Comparison of ENCODE assay signal across 2 cellular contexts in the genomic region with DNA sequence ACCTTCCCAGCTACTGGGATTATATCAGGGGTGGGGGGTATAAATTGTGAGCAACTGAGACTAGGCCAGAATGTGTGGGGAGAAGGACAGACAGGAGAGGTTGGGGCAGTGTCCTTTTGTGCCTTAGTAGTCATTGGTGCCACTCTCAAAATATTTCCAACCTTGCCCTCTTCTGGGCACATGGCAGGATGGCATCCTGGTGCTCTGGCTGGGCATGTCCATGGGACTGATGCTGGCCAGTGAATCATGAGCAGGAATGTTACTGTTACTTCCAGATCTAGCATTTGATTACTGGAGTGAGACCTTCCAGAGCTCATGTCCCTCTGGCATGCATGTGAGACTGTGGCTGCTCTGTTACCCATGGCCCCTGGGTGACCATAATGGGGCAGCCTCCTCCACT.
TF ChIP-seq lines count a peak whose summit lies in the region.

No MANE protein-coding gene starts in this region.

TF ChIP-seq in liver, 16 proteins besides CTCF, POLR2A, EP300 and RAD21 (continued from another document):
- TF ChIP-seq, protein P1, sequence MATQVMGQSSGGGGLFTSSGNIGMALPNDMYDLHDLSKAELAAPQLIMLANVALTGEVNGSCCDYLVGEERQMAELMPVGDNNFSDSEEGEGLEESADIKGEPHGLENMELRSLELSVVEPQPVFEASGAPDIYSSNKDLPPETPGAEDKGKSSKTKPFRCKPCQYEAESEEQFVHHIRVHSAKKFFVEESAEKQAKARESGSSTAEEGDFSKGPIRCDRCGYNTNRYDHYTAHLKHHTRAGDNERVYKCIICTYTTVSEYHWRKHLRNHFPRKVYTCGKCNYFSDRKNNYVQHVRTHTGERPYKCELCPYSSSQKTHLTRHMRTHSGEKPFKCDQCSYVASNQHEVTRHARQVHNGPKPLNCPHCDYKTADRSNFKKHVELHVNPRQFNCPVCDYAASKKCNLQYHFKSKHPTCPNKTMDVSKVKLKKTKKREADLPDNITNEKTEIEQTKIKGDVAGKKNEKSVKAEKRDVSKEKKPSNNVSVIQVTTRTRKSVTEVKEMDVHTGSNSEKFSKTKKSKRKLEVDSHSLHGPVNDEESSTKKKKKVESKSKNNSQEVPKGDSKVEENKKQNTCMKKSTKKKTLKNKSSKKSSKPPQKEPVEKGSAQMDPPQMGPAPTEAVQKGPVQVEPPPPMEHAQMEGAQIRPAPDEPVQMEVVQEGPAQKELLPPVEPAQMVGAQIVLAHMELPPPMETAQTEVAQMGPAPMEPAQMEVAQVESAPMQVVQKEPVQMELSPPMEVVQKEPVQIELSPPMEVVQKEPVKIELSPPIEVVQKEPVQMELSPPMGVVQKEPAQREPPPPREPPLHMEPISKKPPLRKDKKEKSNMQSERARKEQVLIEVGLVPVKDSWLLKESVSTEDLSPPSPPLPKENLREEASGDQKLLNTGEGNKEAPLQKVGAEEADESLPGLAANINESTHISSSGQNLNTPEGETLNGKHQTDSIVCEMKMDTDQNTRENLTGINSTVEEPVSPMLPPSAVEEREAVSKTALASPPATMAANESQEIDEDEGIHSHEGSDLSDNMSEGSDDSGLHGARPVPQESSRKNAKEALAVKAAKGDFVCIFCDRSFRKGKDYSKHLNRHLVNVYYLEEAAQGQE (IDR thresholded peaks at IDR 0.05): no peak
- no peak for TF ChIP-seq YY1 (IDR thresholded peaks at IDR 0.05)
- TF ChIP-seq, protein P2, sequence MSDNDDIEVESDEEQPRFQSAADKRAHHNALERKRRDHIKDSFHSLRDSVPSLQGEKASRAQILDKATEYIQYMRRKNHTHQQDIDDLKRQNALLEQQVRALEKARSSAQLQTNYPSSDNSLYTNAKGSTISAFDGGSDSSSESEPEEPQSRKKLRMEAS (IDR thresholded peaks at IDR 0.05): no peak
- no peak for TF ChIP-seq EGR1 (IDR thresholded peaks at IDR 0.05; ENCODE audit: low read depth in 2 of 2)

TF ChIP-seq in HepG2, 621 proteins besides CTCF, POLR2A, EP300 and RAD21 (continued from another document):
- TF ChIP-seq NCOR1 (IDR thresholded peaks at IDR 0.05; ENCODE audit: borderline replicate concordance, low read length) (no peak), ZNF142 (CRISPR knock-in tag; IDR thresholded peaks at IDR 0.05) (no peak), ZKSCAN8 (CRISPR knock-in tag; IDR thresholded peaks at IDR 0.05; ENCODE audit: borderline replicate concordance) (no peak), ZNF329 (CRISPR knock-in tag; IDR thresholded peaks at IDR 0.05; ENCODE audit: low read depth) (no peak), STAT6 (CRISPR knock-in tag; IDR thresholded peaks at IDR 0.05; ENCODE audit: borderline replicate concordance) (no peak)
